ENCODE assay signal across 18 cellular contexts in genomic region chr11:7622731-7623130, GRCh38.
"Had no signal": no experiment of that assay in that cellular context is flagged by ENCODE, and none has a peak within 500 bp of the region (broad histone marks: within the 10 kb centered on the region; RNA-seq: fewer than 3 reads in every experiment).

No MANE protein-coding gene starts in this region.

- FAIRE-seq: RCC 7860 had no signal

- H3K36me3 ChIP-seq: MG63 had no signal

- H3K4me3 ChIP-seq: MG63 had no signal

- DNase-seq: MG63, NCI-H1092, NCI-H1105 treated with DMSO at 0.1 percent for 48 hours, NCI-H1417 treated with DMSO at 0.1 percent for 48 hours, NCI-H146, NCI-H1694 treated with DMSO at 0.1 percent for 48 hours, NCI-H1930, NCI-H2081, NCI-H2107, NCI-H2227 treated with DMSO at 0.1 percent for 48 hours, NCI-H524, NCI-H526 treated with DMSO at 0.1 percent for 48 hours, NCI-H774, Right ventricle myocardium superior, RPMI8226, SIG-M5, SK-N-SH had no signal

- H3K9me3 ChIP-seq: MG63, SK-N-SH had no signal

- H3K27me3 ChIP-seq: MG63 had no signal
